ENCODE assay signal across 19 cellular contexts in the genomic region with DNA sequence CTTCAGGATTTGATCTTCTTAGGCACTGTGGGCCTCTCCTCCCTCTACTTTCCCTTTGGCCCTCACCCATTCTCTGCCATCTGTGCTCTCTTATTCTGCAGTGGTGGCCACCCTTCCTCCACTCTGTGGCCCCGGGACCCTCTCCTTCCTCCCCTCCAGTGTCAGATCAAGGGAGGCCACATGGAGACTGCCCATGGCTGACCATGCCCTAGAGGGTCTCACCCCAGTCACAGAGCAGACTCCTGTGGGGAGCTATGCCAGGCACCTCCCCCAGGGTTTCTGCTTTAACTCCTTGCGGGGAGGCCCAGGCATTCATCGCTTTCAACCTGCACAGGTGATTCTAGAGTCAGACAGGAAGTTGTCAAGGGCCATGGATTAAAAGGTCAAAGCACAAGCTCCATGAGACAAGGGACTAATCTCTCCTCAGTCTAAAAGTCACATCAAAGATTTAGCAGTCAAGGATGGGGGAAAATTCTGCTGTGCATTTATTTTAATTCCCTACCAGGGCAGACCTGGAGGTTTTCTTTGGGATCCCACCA. TPM values are rescaled to one million over a fixed set of nuclear protein-coding genes. Genes with fewer than 3 reads are reported as not detected.
DNase-seq lines count a peak whose midpoint lies in the region; ATAC-seq and TF ChIP-seq lines count a peak whose summit lies in the region.
"Had no signal": no experiment of that assay in that cellular context is flagged by ENCODE, and none has a peak within 500 bp of the region (broad histone marks: within the 10 kb centered on the region; RNA-seq: fewer than 3 reads in every experiment).

No MANE protein-coding gene starts in this region.

- WGBS in esophagus squamous epithelium, 2 donors = 68% methylated on average over 3 of the region's 3 CpGs; no CpG with 5 or more reads in 1 of the 2 donors

- TF ChIP-seq POLR2A in esophagus squamous epithelium (IDR thresholded peaks at IDR 0.05) = no peak

- no peak overlapping the region for H3K4me3 ChIP-seq in esophagus squamous epithelium
- H3K4me3 ChIP-seq: PC-9, SK-N-MC had no signal

- H3K27me3 Mint-ChIP-seq in WTC11 (ENCODE audit: low read depth) = peaks cover 4% of the 10 kb centered on the region; the same call in 1 of the 2 replicates

- ATAC-seq in WTC11 (no peak), esophagus mucosa (no peak), HG03460 (IDR thresholded peaks at IDR 0.05; ENCODE audit: unreplicated experiment) (no peak)

- CTCF ChIA-PET in WTC11 (lab: Charles Lee) = interaction anchor here (2.0 to 2.5 kb wide), 2 partner anchors 15 to 212 kb away, joined by 7 to 12 read pairs; no protein-coding TSS in a partner anchor

- H3K36me3 Mint-ChIP-seq in WTC11 = no peaks in the 10 kb centered on the region

- H3K27me3 ChIP-seq in esophagus squamous epithelium = no peaks in the 10 kb centered on the region

- TF ChIP-seq CTCF in WTC11 (IDR thresholded peaks at IDR 0.05) = no peak
- TF ChIP-seq CTCF in esophagus squamous epithelium (IDR thresholded peaks at IDR 0.05) = no peak

- DNase-seq in DMS53 (lab: John Stamatoyannopoulos, UW) (peak; percentile 14), DMS53 treated with DMSO at 0.1 percent for 48 hours (lab: John Stamatoyannopoulos, UW; ENCODE audit: unreplicated experiment) (no peak), WTC11 (ENCODE audit: low spot score) (no peak), esophagus squamous epithelium (lab: John Stamatoyannopoulos, UW) (no peak), substantia nigra (lab: John Stamatoyannopoulos, UW) (no peak), DMS114 treated with DMSO at 0.1 percent for 48 hours (lab: John Stamatoyannopoulos, UW; ENCODE audit: unreplicated experiment) (no peak)
- DNase-seq: Calu3, GF-D8, MM.1S, NCI-H187 treated with DMSO at 0.1 percent for 48 hours, NCI-H446 treated with DMSO at 0.1 percent for 48 hours, NCI-H748 treated with DMSO at 0.1 percent for 48 hours, PC-9 had no signal

- H3K4me1 Mint-ChIP-seq in WTC11 = peaks cover 12% of the 10 kb centered on the region

- 0 out of 2 replicates have a peak overlapping the region, but pooled peaks have one; percentile 45 for H3K27ac Mint-ChIP-seq in WTC11

- H3K4me3 Mint-ChIP-seq in WTC11 = no peak overlapping the region

- no peaks in the 10 kb centered on the region for H3K9me3 ChIP-seq in esophagus squamous epithelium

- no peaks in the 10 kb centered on the region; the same call in 1 of the 2 replicates for H3K9me3 Mint-ChIP-seq in WTC11

- peaks cover 27 to 44% (median 27%) of the 10 kb centered on the region in 3 donors for H3K4me1 ChIP-seq in esophagus squamous epithelium

- intact Hi-C loops in esophagus squamous epithelium (cut with DNase I) = no loop called here

- no peaks in the 10 kb centered on the region for H3K36me3 ChIP-seq in esophagus squamous epithelium

- H3K27ac ChIP-seq in esophagus squamous epithelium (peak overlapping the region; percentile 1 to 75 (median 34)), substantia nigra (ENCODE audit: low read depth, low read length, poor library complexity, severe bottlenecking) (peak overlapping the region; percentile 10)
- H3K27ac ChIP-seq: 22Rv1, C4-2B, PC-9, SK-N-MC had no signal

- POLR2A ChIA-PET in WTC11 (lab: Charles Lee) = no interaction called here

TF ChIP-seq in WTC11, 78 proteins besides CTCF, POLR2A, EP300 and RAD21:
- TF ChIP-seq MXD4 (CRISPR knock-in tag; IDR thresholded peaks at IDR 0.05; ENCODE audit: borderline replicate concordance) = no peak
- TF ChIP-seq ZNF138 (CRISPR knock-in tag; conservative IDR thresholded peaks at IDR 0.05) = no peak
- TF ChIP-seq, protein P1, sequence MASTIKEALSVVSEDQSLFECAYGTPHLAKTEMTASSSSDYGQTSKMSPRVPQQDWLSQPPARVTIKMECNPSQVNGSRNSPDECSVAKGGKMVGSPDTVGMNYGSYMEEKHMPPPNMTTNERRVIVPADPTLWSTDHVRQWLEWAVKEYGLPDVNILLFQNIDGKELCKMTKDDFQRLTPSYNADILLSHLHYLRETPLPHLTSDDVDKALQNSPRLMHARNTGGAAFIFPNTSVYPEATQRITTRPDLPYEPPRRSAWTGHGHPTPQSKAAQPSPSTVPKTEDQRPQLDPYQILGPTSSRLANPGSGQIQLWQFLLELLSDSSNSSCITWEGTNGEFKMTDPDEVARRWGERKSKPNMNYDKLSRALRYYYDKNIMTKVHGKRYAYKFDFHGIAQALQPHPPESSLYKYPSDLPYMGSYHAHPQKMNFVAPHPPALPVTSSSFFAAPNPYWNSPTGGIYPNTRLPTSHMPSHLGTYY (CRISPR knock-in tag; IDR thresholded peaks at IDR 0.05) = no peak
- TF ChIP-seq FOXK1 (CRISPR knock-in tag; IDR thresholded peaks at IDR 0.05) = no peak
- TF ChIP-seq, protein P2, sequence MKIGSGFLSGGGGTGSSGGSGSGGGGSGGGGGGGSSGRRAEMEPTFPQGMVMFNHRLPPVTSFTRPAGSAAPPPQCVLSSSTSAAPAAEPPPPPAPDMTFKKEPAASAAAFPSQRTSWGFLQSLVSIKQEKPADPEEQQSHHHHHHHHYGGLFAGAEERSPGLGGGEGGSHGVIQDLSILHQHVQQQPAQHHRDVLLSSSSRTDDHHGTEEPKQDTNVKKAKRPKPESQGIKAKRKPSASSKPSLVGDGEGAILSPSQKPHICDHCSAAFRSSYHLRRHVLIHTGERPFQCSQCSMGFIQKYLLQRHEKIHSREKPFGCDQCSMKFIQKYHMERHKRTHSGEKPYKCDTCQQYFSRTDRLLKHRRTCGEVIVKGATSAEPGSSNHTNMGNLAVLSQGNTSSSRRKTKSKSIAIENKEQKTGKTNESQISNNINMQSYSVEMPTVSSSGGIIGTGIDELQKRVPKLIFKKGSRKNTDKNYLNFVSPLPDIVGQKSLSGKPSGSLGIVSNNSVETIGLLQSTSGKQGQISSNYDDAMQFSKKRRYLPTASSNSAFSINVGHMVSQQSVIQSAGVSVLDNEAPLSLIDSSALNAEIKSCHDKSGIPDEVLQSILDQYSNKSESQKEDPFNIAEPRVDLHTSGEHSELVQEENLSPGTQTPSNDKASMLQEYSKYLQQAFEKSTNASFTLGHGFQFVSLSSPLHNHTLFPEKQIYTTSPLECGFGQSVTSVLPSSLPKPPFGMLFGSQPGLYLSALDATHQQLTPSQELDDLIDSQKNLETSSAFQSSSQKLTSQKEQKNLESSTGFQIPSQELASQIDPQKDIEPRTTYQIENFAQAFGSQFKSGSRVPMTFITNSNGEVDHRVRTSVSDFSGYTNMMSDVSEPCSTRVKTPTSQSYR (CRISPR knock-in tag; IDR thresholded peaks at IDR 0.05) = no peak
- no peak for TF ChIP-seq EMX1 (CRISPR knock-in tag; IDR thresholded peaks at IDR 0.05)

RNA-seq across cellular contexts. Expression of a gene that starts 15.7 kb away (rescaled TPM):
- total RNA-seq in WTC11 (2021) (52.1 to 68.5 TPM (median 60.8 TPM) in 3 replicates), esophagus squamous epithelium (100 to 1,000 TPM; 323 to 899 (median 600) TPM), esophagus mucosa (292 TPM)

RNA-seq across cellular contexts. Expression of a gene that starts 35.4 kb away (rescaled TPM):
- total RNA-seq in WTC11 (2021) = not detected in 3 replicates
- total RNA-seq in esophagus squamous epithelium = not detected
- not detected for total RNA-seq in esophagus mucosa
- total RNA-seq: Calu3, H1, PC-9 had no signal

RNA-seq across cellular contexts. Expression of a gene that starts 47.8 kb away (rescaled TPM):
- total RNA-seq in WTC11 (2021) (not detected in 3 replicates), esophagus squamous epithelium (not detected), esophagus mucosa (not detected)
- total RNA-seq: Calu3, PC-9 had no signal
